In genomic region chr10:87860156-87860795, GRCh38 we compare ENCODE assay signal across 8 cellular contexts. TPM values are rescaled to one million over a fixed set of nuclear protein-coding genes. Genes with fewer than 3 reads are reported as not detected.
DNase-seq lines count a peak whose midpoint lies in the region; ATAC-seq and TF ChIP-seq lines count a peak whose summit lies in the region.

No MANE protein-coding gene starts in this region.

- H3K27me3 ChIP-seq in CD4-positive, CD25-positive, alpha-beta regulatory T cell (ENCODE audit: control insufficient read depth, insufficient read depth, low read length), result no peaks in the 10 kb centered on the region
- H3K27me3 ChIP-seq in hepatocyte (no peaks in the 10 kb centered on the region), tibial artery (no peaks in the 10 kb centered on the region)

- H3K4me3 Mint-ChIP-seq in CD4-positive, CD25-positive, alpha-beta regulatory T cell, result peak overlapping the region; percentile 60 to 97 (median 81)
- peak overlapping the region; percentile 55 for H3K4me3 Mint-ChIP-seq in activated T-helper 1 cell treated with anti-CD3 and anti-CD28 coated beads, Interleukin-12 subunit alpha, Interleukin-12 subunit beta, Interleukin-2, Interleukin-4 antibody, amounts not matched to agents 30 ng/mL and 10 ng/mL and 1 ng/mL, durations not matched to agents 14 hours and 24 hours and 36 hours

- peak overlapping the region; percentile 93 for H3K4me2 ChIP-seq in hepatocyte

- peak overlapping the region; percentile 79 to 97 (median 96) for H3K27ac Mint-ChIP-seq in CD4-positive, CD25-positive, alpha-beta regulatory T cell
- no peak overlapping the region for H3K27ac Mint-ChIP-seq in activated T-helper 1 cell treated with anti-CD3 and anti-CD28 coated beads, Interleukin-12 subunit alpha, Interleukin-12 subunit beta, Interleukin-2, Interleukin-4 antibody, amounts not matched to agents 30 ng/mL and 10 ng/mL and 1 ng/mL, durations not matched to agents 14 hours and 24 hours and 36 hours

- H3K9me2 ChIP-seq in hepatocyte (replicated peaks; ENCODE audit: insufficient read depth), result no peaks in the 10 kb centered on the region

- H3K4me1 ChIP-seq in CD4-positive, CD25-positive, alpha-beta regulatory T cell (ENCODE audit: control insufficient read depth, insufficient read depth, low read length, poor library complexity, severe bottlenecking), result peaks cover 27% of the 10 kb centered on the region
- H3K4me1 ChIP-seq in hepatocyte (ENCODE audit: insufficient read depth) (no peaks in the 10 kb centered on the region), tibial artery (peaks cover 0 to 12% (median 7%) of the 10 kb centered on the region in 4 donors)

- intact Hi-C loops in activated T-helper 1 cell treated with anti-CD3 and anti-CD28 coated beads, Interleukin-12 subunit alpha, Interleukin-12 subunit beta, Interleukin-2, Interleukin-4 antibody, amounts not matched to agents 30 ng/mL and 10 ng/mL and 1 ng/mL, durations not matched to agents 14 hours and 24 hours and 36 hours (cut with micrococcal nuclease), result loop anchor here (1.0 to 10.0 kb wide), 5 partner anchors 457 to 1842 kb away; partner anchors contain the start of genes KIF20B and STAMBPL1
- intact Hi-C loops in tibial artery (cut with DNase I; ENCODE audit: low total_unique reads), result loop anchor here (5.0 to 10.0 kb wide), 4 partner anchors 152 to 527 kb away; no protein-coding TSS in a partner anchor

- H3K4me3 ChIP-seq in CD4-positive, CD25-positive, alpha-beta regulatory T cell (ENCODE audit: low read depth, low read length), result peak overlapping the region; percentile 4
- no peak overlapping the region for H3K4me3 ChIP-seq in hepatocyte
- H3K4me3 ChIP-seq in tibial artery, result no peak overlapping the region

- TF ChIP-seq CTCF in hepatocyte (IDR thresholded peaks at IDR 0.05; ENCODE audit: poor library complexity), result peak; percentile 52
- TF ChIP-seq CTCF in tibial artery (IDR thresholded peaks at IDR 0.05), result peak; percentile 62 to 71

- peak overlapping the region; percentile 38 for H3K27ac ChIP-seq in CD4-positive, CD25-positive, alpha-beta regulatory T cell (ENCODE audit: insufficient read depth, low read length, poor library complexity, severe bottlenecking)
- H3K27ac ChIP-seq in hepatocyte (peak overlapping the region; percentile 98), tibial artery (peak overlapping the region; percentile 55 to 83)

- DNase-seq in CD4-positive, CD25-positive, alpha-beta regulatory T cell, result peak; percentile 10 to 70 (median 66)
- DNase-seq in NCI-H510A treated with DMSO at 0.1 percent for 48 hours (lab: John Stamatoyannopoulos, UW) (peak; percentile 62), hepatocyte (ENCODE audit: low spot score) (peak; percentile 53), tibial artery (peak in 1 of 2 donors; percentile 60)
- DNase-seq in activated T-helper 1 cell treated with anti-CD3 and anti-CD28 coated beads, Interleukin-12 subunit alpha, Interleukin-12 subunit beta, Interleukin-2, Interleukin-4 antibody, amounts not matched to agents 30 ng/mL and 10 ng/mL and 1 ng/mL, durations not matched to agents 14 hours and 24 hours and 36 hours (ENCODE audit: low spot score), result no peak

- no peak overlapping the region for H2AFZ ChIP-seq in hepatocyte

- H3K36me3 Mint-ChIP-seq in CD4-positive, CD25-positive, alpha-beta regulatory T cell, result no peaks in the 10 kb centered on the region
- peaks cover 5% of the 10 kb centered on the region for H3K36me3 Mint-ChIP-seq in activated T-helper 1 cell treated with anti-CD3 and anti-CD28 coated beads, Interleukin-12 subunit alpha, Interleukin-12 subunit beta, Interleukin-2, Interleukin-4 antibody, amounts not matched to agents 30 ng/mL and 10 ng/mL and 1 ng/mL, durations not matched to agents 14 hours and 24 hours and 36 hours (ENCODE audit: low read depth)

- WGBS in hepatocyte (ENCODE audit: low lambda C conversion rate, missing lambda C conversion rate), result 54% methylated on average over 3 of the region's 3 CpGs

- peaks cover 12% of the 10 kb centered on the region for H3K79me2 ChIP-seq in hepatocyte

- no peaks in the 10 kb centered on the region for H3K9me3 ChIP-seq in CD4-positive, CD25-positive, alpha-beta regulatory T cell (ENCODE audit: control insufficient read depth in 2 of 2, low read length in 2 of 2)
- no peaks in the 10 kb centered on the region for H3K9me3 ChIP-seq in hepatocyte (ENCODE audit: low read depth)
- no peaks in the 10 kb centered on the region for H3K9me3 ChIP-seq in tibial artery

- peaks cover 0 to 3% (median 0%) of the 10 kb centered on the region in 7 donors for H3K9me3 Mint-ChIP-seq in CD4-positive, CD25-positive, alpha-beta regulatory T cell
- no peaks in the 10 kb centered on the region for H3K9me3 Mint-ChIP-seq in activated T-helper 1 cell treated with anti-CD3 and anti-CD28 coated beads, Interleukin-12 subunit alpha, Interleukin-12 subunit beta, Interleukin-2, Interleukin-4 antibody, amounts not matched to agents 30 ng/mL and 10 ng/mL and 1 ng/mL, durations not matched to agents 14 hours and 24 hours and 36 hours

- TF ChIP-seq POLR2A in GM19099 (IDR thresholded peaks at IDR 0.05; ENCODE audit: extremely low read depth, insufficient read length, low read depth), result peak; percentile 38

- H4K20me1 ChIP-seq in hepatocyte (ENCODE audit: insufficient read depth, poor library complexity, severe bottlenecking), result peaks cover 10% of the 10 kb centered on the region

- no peaks in the 10 kb centered on the region for H3K36me3 ChIP-seq in CD4-positive, CD25-positive, alpha-beta regulatory T cell (ENCODE audit: control insufficient read depth, insufficient read depth, low read length)
- no peaks in the 10 kb centered on the region for H3K36me3 ChIP-seq in hepatocyte (replicated peaks; ENCODE audit: insufficient read depth, low read depth)
- H3K36me3 ChIP-seq in tibial artery, result no peaks in the 10 kb centered on the region

- H3K4me1 Mint-ChIP-seq in CD4-positive, CD25-positive, alpha-beta regulatory T cell, result peaks cover 17 to 27% (median 21%) of the 10 kb centered on the region in 4 donors
- H3K4me1 Mint-ChIP-seq in activated T-helper 1 cell treated with anti-CD3 and anti-CD28 coated beads, Interleukin-12 subunit alpha, Interleukin-12 subunit beta, Interleukin-2, Interleukin-4 antibody, amounts not matched to agents 30 ng/mL and 10 ng/mL and 1 ng/mL, durations not matched to agents 14 hours and 24 hours and 36 hours (ENCODE audit: low read depth), result peaks cover 38% of the 10 kb centered on the region

- peaks cover 16% of the 10 kb centered on the region for H3K27me3 Mint-ChIP-seq in CD4-positive, CD25-positive, alpha-beta regulatory T cell
- H3K27me3 Mint-ChIP-seq in activated T-helper 1 cell treated with anti-CD3 and anti-CD28 coated beads, Interleukin-12 subunit alpha, Interleukin-12 subunit beta, Interleukin-2, Interleukin-4 antibody, amounts not matched to agents 30 ng/mL and 10 ng/mL and 1 ng/mL, durations not matched to agents 14 hours and 24 hours and 36 hours (ENCODE audit: insufficient read depth), result peaks cover 5% of the 10 kb centered on the region

- peak in 1 of 2 donors; percentile 8 for ATAC-seq in CD4-positive, CD25-positive, alpha-beta regulatory T cell (ENCODE audit: low read depth in 2 of 2)
- no peak for ATAC-seq in GM18517 (IDR thresholded peaks at IDR 0.05; ENCODE audit: unreplicated experiment)
- no peak for ATAC-seq in HG03095 (IDR thresholded peaks at IDR 0.05; ENCODE audit: unreplicated experiment)

RNA-seq across cellular contexts. Expression of gene KLLN, which starts 3.1 kb away (rescaled TPM):
- total RNA-seq in CD4-positive, CD25-positive, alpha-beta regulatory T cell, result 0.54 TPM
- under 1 TPM; 0.05 to 0.67 (median 0.17) TPM for polyA plus RNA-seq in CD4-positive, CD25-positive, alpha-beta regulatory T cell
- total RNA-seq in activated T-helper 1 cell treated with anti-CD3 and anti-CD28 coated beads, Interleukin-12 subunit alpha, Interleukin-12 subunit beta, Interleukin-2, Interleukin-4 antibody, amounts not matched to agents 30 ng/mL and 10 ng/mL and 1 ng/mL, durations not matched to agents 14 hours and 24 hours and 36 hours, result 0.78 and 0.86 TPM in 2 replicates
- total RNA-seq in hepatocyte, result 0.53 and 1.2 TPM in 2 replicates
- 0.21 and 0.50 TPM in 2 replicates for polyA plus RNA-seq in hepatocyte

RNA-seq across cellular contexts. Expression of gene PTEN, which starts 3.1 kb away (rescaled TPM):
- total RNA-seq in CD4-positive, CD25-positive, alpha-beta regulatory T cell, result 99.2 TPM
- polyA plus RNA-seq in CD4-positive, CD25-positive, alpha-beta regulatory T cell, result 10 to 100 TPM; 25.9 to 31.2 (median 28.5) TPM
- total RNA-seq in activated T-helper 1 cell treated with anti-CD3 and anti-CD28 coated beads, Interleukin-12 subunit alpha, Interleukin-12 subunit beta, Interleukin-2, Interleukin-4 antibody, amounts not matched to agents 30 ng/mL and 10 ng/mL and 1 ng/mL, durations not matched to agents 14 hours and 24 hours and 36 hours, result 56.9 and 67.6 TPM in 2 replicates
- total RNA-seq in hepatocyte, result 102 and 128 TPM in 2 replicates
- 32.8 and 33.6 TPM in 2 replicates for polyA plus RNA-seq in hepatocyte

RNA-seq across cellular contexts. Expression of gene ATAD1, which starts 42.2 kb away (rescaled TPM):
- 33.1 TPM for total RNA-seq in CD4-positive, CD25-positive, alpha-beta regulatory T cell
- 10 to 100 TPM; 31.5 to 50.1 (median 38.8) TPM for polyA plus RNA-seq in CD4-positive, CD25-positive, alpha-beta regulatory T cell
- total RNA-seq in activated T-helper 1 cell treated with anti-CD3 and anti-CD28 coated beads, Interleukin-12 subunit alpha, Interleukin-12 subunit beta, Interleukin-2, Interleukin-4 antibody, amounts not matched to agents 30 ng/mL and 10 ng/mL and 1 ng/mL, durations not matched to agents 14 hours and 24 hours and 36 hours, result 50.1 and 53.0 TPM in 2 replicates
- 50.7 and 52.6 TPM in 2 replicates for total RNA-seq in hepatocyte
- 31.6 and 33.4 TPM in 2 replicates for polyA plus RNA-seq in hepatocyte

Comparison
In these comparisons a context has a peak if more than half of its experiments do, and no peak if none do; other contexts are left out.
1. H3K27ac ChIP-seq: peak in every context shown above with its lines; median percentile 98 in hepatocyte; 69 in tibial artery; 38 in CD4-positive, CD25-positive, alpha-beta regulatory T cell.